In the genomic region with DNA sequence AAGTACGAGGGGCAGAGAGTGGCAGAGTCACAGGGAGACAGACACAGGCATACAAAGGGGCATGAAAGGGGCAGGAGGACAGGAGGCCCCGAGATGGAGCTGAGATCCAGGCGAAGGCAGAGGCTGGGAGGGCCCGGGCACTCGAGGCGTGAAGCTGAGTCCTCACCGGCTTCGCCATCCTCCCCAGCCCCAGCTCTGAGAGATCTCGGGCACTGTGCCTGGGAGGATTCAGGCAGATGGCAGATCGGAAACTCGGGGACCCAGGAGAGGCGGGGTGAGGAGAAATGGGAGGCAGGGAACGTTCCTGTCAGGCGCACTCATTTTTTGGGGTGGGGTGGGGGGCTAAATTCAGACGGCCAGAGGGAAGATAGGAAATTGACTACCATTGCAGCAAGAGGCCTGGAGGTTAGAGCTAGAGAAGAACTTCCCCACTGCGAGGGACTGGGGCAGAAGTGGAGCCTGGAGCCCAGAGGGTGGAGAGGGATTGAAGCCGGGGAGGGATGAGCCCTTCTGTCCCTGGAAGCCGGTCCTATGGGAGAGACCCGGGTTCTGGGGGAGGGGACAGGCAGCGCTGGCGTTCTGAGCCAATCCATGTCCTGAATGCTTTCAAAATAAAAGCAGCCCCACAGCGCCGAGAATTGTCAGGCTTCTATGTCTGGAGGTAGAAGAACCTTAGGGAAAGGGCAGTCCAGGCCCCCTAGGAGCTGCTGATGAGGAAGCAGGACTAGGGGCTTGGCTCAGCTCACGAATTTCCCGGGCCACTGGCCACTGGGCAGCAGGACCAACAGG, we compare ENCODE assay signal across 9 cellular contexts. TPM values are rescaled to one million over a fixed set of nuclear protein-coding genes. Genes with fewer than 3 reads are reported as not detected.
DNase-seq lines count a peak whose midpoint lies in the region; TF ChIP-seq lines count a peak whose summit lies in the region.
"Had no signal": no experiment of that assay in that cellular context is flagged by ENCODE, and none has a peak within 500 bp of the region (broad histone marks: within the 10 kb centered on the region; RNA-seq: fewer than 3 reads in every experiment).

No MANE protein-coding gene starts in this region.

- H3F3A ChIP-seq in Loucy (ENCODE audit: low read depth) = no peaks in the 10 kb centered on the region
- no peaks in the 10 kb centered on the region for H3F3A ChIP-seq in neural cell (ENCODE audit: insufficient read depth, low read length, poor library complexity, severe bottlenecking)

- H4K20me1 ChIP-seq in Loucy (ENCODE audit: insufficient read depth, low read length, poor library complexity, severe bottlenecking) (no peaks in the 10 kb centered on the region), neural cell (ENCODE audit: insufficient read depth) (peaks cover 16% of the 10 kb centered on the region)

- H3K4me3 ChIP-seq in CD8-positive, alpha-beta memory T cell (ENCODE audit: low read length) = no peak overlapping the region
- peak overlapping the region; percentile 84 for H3K4me3 ChIP-seq in Loucy (ENCODE audit: low read length, poor library complexity, severe bottlenecking)
- peak overlapping the region; percentile 50 for H3K4me3 ChIP-seq in neural cell (ENCODE audit: low read length)
- no peak overlapping the region for H3K4me3 ChIP-seq in brain microvascular endothelial cell (ENCODE audit: low read depth, low read length)

- H3K27ac Mint-ChIP-seq in CD8-positive, alpha-beta memory T cell = peak overlapping the region in 1 of 8 donors; percentile 15
- no peak overlapping the region for H3K27ac Mint-ChIP-seq in chondrocyte (ENCODE audit: unreplicated experiment)

- H3K9ac ChIP-seq in Loucy (ENCODE audit: low read depth, low read length, poor library complexity, severe bottlenecking) = peak overlapping the region; percentile 73
- peak overlapping the region; percentile 42 for H3K9ac ChIP-seq in neural cell (ENCODE audit: low read length)

- H3K4me2 ChIP-seq in Loucy (ENCODE audit: low read depth, low read length, poor library complexity, severe bottlenecking) = peak overlapping the region; percentile 87
- no peak overlapping the region for H3K4me2 ChIP-seq in neural cell (ENCODE audit: low read length)

- DNase-seq in CD8-positive, alpha-beta memory T cell = no peak
- DNase-seq in chondrocyte (ENCODE audit: low spot score) = peak; percentile 83
- DNase-seq in brain microvascular endothelial cell = no peak
- no peak for DNase-seq in middle frontal gyrus (ENCODE audit: extremely low spot score, low spot score)
- no peak for DNase-seq in SKM-1 (lab: John Stamatoyannopoulos, UW; ENCODE audit: unreplicated experiment)
- DNase-seq in stimulated activated CD4-positive, alpha-beta T cell treated with anti-CD3 and anti-CD28 coated beads, Interleukin-1b, Interleukin-23, amount 100 ng/mL, for 48 hours = no peak

- no peaks in the 10 kb centered on the region for H3K79me2 ChIP-seq in Loucy (ENCODE audit: insufficient read depth, low read length)
- H3K79me2 ChIP-seq in neural cell (replicated peaks; ENCODE audit: insufficient read depth, low read length) = peaks cover 69% of the 10 kb centered on the region

- H3K36me3 ChIP-seq in CD8-positive, alpha-beta memory T cell (ENCODE audit: insufficient read depth, low read length) = no peaks in the 10 kb centered on the region
- H3K36me3 ChIP-seq in Loucy (ENCODE audit: insufficient read depth, low read length) = no peaks in the 10 kb centered on the region
- H3K36me3 ChIP-seq in neural cell (ENCODE audit: insufficient read depth, low read length) = peaks cover 4% of the 10 kb centered on the region
- H3K36me3 ChIP-seq in brain microvascular endothelial cell (replicated peaks) = no peaks in the 10 kb centered on the region

- peaks cover 4 to 22% (median 8%) of the 10 kb centered on the region in 3 donors for H3K4me1 Mint-ChIP-seq in CD8-positive, alpha-beta memory T cell
- peaks cover 13% of the 10 kb centered on the region for H3K4me1 Mint-ChIP-seq in chondrocyte (ENCODE audit: low read depth)

- H3K27ac ChIP-seq in CD8-positive, alpha-beta memory T cell (ENCODE audit: low read depth, low read length) = no peak overlapping the region
- peak overlapping the region; percentile 57 for H3K27ac ChIP-seq in neural cell (ENCODE audit: low read length)
- H3K27ac ChIP-seq in brain microvascular endothelial cell = no peak overlapping the region

- H2AFZ ChIP-seq in Loucy (ENCODE audit: low read length) = peak overlapping the region; percentile 100
- H2AFZ ChIP-seq in neural cell (ENCODE audit: low read depth, low read length) = no peak overlapping the region

- CTCF ChIA-PET in CD8-positive, alpha-beta memory T cell (lab: Charles Lee) = interaction anchor here (0.6 to 2.0 kb wide), 4 partner anchors 8 to 198 kb away, joined by 3 to 7 read pairs (median 4); no protein-coding TSS in a partner anchor

- H3K9me3 ChIP-seq in CD8-positive, alpha-beta memory T cell (ENCODE audit: low read length) = no peaks in the 10 kb centered on the region
- no peaks in the 10 kb centered on the region for H3K9me3 ChIP-seq in Loucy (ENCODE audit: insufficient read depth, low read depth, low read length)
- no peaks in the 10 kb centered on the region for H3K9me3 ChIP-seq in neural cell (ENCODE audit: low read length)

- H3K4me3 Mint-ChIP-seq in CD8-positive, alpha-beta memory T cell = peak overlapping the region in 6 of 7 donors; percentile 17 to 65 (median 26)
- H3K4me3 Mint-ChIP-seq in chondrocyte (ENCODE audit: unreplicated experiment) = peak overlapping the region; percentile 93

- H3K9me3 Mint-ChIP-seq in CD8-positive, alpha-beta memory T cell = no peaks in the 10 kb centered on the region
- H3K9me3 Mint-ChIP-seq in chondrocyte (ENCODE audit: low read depth) = no peaks in the 10 kb centered on the region

- no peak for TF ChIP-seq CTCF in Loucy (conservative IDR thresholded peaks at IDR 0.05; ENCODE audit: low read length)
- TF ChIP-seq CTCF in chondrocyte (IDR thresholded peaks at IDR 0.05) = no peak
- no peak for TF ChIP-seq CTCF in neural cell (IDR thresholded peaks at IDR 0.05; ENCODE audit: poor library complexity, severe bottlenecking)
- TF ChIP-seq CTCF in brain microvascular endothelial cell (IDR thresholded peaks at IDR 0.05; ENCODE audit: low read depth, low read length, missing control alignments) = no peak

- peaks cover 52 to 71% of the 10 kb centered on the region in 2 donors for H3K27me3 Mint-ChIP-seq in CD8-positive, alpha-beta memory T cell
- peaks cover 45% of the 10 kb centered on the region for H3K27me3 Mint-ChIP-seq in chondrocyte (ENCODE audit: low read depth)

- peaks cover 17% of the 10 kb centered on the region for H3K27me3 ChIP-seq in CD8-positive, alpha-beta memory T cell (ENCODE audit: insufficient read depth, low read length, poor library complexity, severe bottlenecking)
- no peaks in the 10 kb centered on the region for H3K27me3 ChIP-seq in Loucy (ENCODE audit: insufficient read depth, low read length, poor library complexity, severe bottlenecking)
- no peaks in the 10 kb centered on the region for H3K27me3 ChIP-seq in neural cell (ENCODE audit: insufficient read depth, low read depth, low read length)
- H3K27me3 ChIP-seq in brain microvascular endothelial cell (replicated peaks) = peaks cover 19% of the 10 kb centered on the region

- POLR2A ChIA-PET in CD8-positive, alpha-beta memory T cell (lab: Charles Lee) = no interaction called here

- TF ChIP-seq RAD21 in neural cell (conservative IDR thresholded peaks at IDR 0.05) = no peak

- H3K36me3 Mint-ChIP-seq in CD8-positive, alpha-beta memory T cell = no peaks in the 10 kb centered on the region
- H3K36me3 Mint-ChIP-seq in chondrocyte (ENCODE audit: low read depth) = no peaks in the 10 kb centered on the region

- in situ Hi-C loops in brain microvascular endothelial cell (cut with HindIII; ENCODE audit: low pct_ligation_motif_present, low sequenced_read_pairs) = no loop called here

- no peak for TF ChIP-seq EP300 in neural cell (conservative IDR thresholded peaks at IDR 0.05; ENCODE audit: poor library complexity, severe bottlenecking)

- no peaks in the 10 kb centered on the region for H3K9me2 ChIP-seq in Loucy (replicated peaks; ENCODE audit: low read depth, low read length)
- H3K9me2 ChIP-seq in neural cell (ENCODE audit: insufficient read depth, low read length) = no peaks in the 10 kb centered on the region

- peaks cover 8% of the 10 kb centered on the region for H3K4me1 ChIP-seq in CD8-positive, alpha-beta memory T cell (ENCODE audit: insufficient read depth, low read length)
- peaks cover 13% of the 10 kb centered on the region for H3K4me1 ChIP-seq in Loucy (ENCODE audit: insufficient read depth, low read length, poor library complexity, severe bottlenecking)

TF ChIP-seq in neural cell, 6 proteins besides CTCF, POLR2A, EP300 and RAD21 (continues in another document):
- TF ChIP-seq, protein P1, sequence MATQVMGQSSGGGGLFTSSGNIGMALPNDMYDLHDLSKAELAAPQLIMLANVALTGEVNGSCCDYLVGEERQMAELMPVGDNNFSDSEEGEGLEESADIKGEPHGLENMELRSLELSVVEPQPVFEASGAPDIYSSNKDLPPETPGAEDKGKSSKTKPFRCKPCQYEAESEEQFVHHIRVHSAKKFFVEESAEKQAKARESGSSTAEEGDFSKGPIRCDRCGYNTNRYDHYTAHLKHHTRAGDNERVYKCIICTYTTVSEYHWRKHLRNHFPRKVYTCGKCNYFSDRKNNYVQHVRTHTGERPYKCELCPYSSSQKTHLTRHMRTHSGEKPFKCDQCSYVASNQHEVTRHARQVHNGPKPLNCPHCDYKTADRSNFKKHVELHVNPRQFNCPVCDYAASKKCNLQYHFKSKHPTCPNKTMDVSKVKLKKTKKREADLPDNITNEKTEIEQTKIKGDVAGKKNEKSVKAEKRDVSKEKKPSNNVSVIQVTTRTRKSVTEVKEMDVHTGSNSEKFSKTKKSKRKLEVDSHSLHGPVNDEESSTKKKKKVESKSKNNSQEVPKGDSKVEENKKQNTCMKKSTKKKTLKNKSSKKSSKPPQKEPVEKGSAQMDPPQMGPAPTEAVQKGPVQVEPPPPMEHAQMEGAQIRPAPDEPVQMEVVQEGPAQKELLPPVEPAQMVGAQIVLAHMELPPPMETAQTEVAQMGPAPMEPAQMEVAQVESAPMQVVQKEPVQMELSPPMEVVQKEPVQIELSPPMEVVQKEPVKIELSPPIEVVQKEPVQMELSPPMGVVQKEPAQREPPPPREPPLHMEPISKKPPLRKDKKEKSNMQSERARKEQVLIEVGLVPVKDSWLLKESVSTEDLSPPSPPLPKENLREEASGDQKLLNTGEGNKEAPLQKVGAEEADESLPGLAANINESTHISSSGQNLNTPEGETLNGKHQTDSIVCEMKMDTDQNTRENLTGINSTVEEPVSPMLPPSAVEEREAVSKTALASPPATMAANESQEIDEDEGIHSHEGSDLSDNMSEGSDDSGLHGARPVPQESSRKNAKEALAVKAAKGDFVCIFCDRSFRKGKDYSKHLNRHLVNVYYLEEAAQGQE (IDR thresholded peaks at IDR 0.05; ENCODE audit: borderline replicate concordance) = no peak

RNA-seq across cellular contexts. Expression of a gene that starts 12.6 kb away (rescaled TPM):
- total RNA-seq in CD8-positive, alpha-beta memory T cell = not detected
- polyA plus RNA-seq in CD8-positive, alpha-beta memory T cell = not detected
- 0.31 to 1.2 TPM (median 0.52 TPM) in 3 replicates for total RNA-seq in chondrocyte
- 83.1 and 98.9 TPM in 2 replicates for polyA plus RNA-seq in neural cell
- polyA minus RNA-seq in neural cell = 151 and 186 TPM in 2 replicates
- total RNA-seq: M059J had no signal

RNA-seq across cellular contexts. Expression of a gene that starts 41.9 kb away (rescaled TPM):
- total RNA-seq in CD8-positive, alpha-beta memory T cell = not detected
- polyA plus RNA-seq in CD8-positive, alpha-beta memory T cell = not detected
- total RNA-seq in chondrocyte = not detected in 3 replicates
- 0.98 TPM in 1 of 2 replicates, not detected in the other for polyA plus RNA-seq in neural cell
- not detected in 2 replicates for polyA minus RNA-seq in neural cell
- total RNA-seq: M059J had no signal

RNA-seq across cellular contexts. Expression of a gene that starts 44.6 kb away (rescaled TPM):
- 10 to 100 TPM; 47.4 to 50.9 TPM for total RNA-seq in CD8-positive, alpha-beta memory T cell
- polyA plus RNA-seq in CD8-positive, alpha-beta memory T cell = 28.4 TPM
- total RNA-seq in chondrocyte = 42.5 to 44.7 TPM (median 43.1 TPM) in 3 replicates
- 6.6 and 10.7 TPM in 2 replicates for polyA plus RNA-seq in neural cell
- polyA minus RNA-seq in neural cell = 2.8 and 2.9 TPM in 2 replicates

Comparison
In these comparisons a context has a peak if more than half of its experiments do, and no peak if none do; other contexts are left out.
1. H3K4me3 ChIP-seq: peak in Loucy (single experiment) and neural cell (single experiment); none in CD8-positive, alpha-beta memory T cell (single experiment) and brain microvascular endothelial cell (single experiment).